In the genomic region with DNA sequence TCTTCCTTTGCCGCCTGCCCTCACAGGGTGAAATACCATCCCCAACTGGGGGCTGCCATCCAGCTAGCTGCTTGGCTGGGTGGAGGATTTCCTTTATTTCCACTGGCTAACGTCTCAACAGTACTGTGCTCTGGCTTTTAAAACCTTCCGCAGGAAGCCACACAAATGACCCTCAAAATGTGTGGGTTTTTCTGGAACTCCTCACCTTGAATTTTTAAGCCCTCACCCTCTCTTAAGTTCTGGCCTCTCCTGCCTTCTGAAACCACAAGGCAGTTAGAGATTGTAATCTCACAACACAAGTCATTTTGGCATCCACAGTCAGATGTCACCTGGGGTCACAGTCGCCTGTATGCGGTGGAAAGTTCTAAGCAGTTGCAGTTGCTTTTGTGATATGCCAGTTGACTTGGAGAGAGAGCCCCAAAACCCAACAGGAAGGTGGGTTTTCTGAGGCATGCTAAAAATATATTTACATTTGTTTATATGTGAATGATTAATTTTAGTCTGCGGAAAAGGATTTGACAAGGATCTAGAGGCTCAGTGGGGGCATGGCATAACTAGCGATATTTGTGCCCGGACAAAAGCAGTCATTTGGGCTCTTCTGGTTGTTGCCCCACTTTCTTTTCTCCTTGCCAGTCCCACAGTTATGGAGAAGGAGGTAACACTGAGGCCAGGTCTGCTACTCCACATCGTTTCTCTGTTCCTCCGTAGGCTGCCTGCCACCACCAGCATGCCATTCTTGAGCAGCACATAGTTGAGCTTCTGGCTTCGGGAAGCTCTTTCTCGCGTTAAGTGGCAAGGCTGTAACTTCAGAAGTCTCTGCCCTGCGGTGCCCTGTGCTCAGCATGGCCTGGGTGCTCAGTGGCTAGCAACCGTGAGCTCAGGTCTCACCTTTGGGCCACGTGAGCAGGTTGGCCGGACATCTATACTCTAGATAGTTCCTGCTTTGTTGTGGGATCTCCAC, we compare ENCODE assay signal across 1 cellular context.
TF ChIP-seq lines count a peak whose summit lies in the region.

No MANE protein-coding gene starts in this region.

TF ChIP-seq in GM23338, 12 proteins besides CTCF, POLR2A, EP300 and RAD21 (continued from another document):
- TF ChIP-seq ZNF114 (CRISPR knock-in tag; IDR thresholded peaks at IDR 0.05) (no peak), CREB1 (CRISPR knock-in tag; IDR thresholded peaks at IDR 0.05; ENCODE audit: low read depth) (no peak), EZH2 (IDR thresholded peaks at IDR 0.05; ENCODE audit: low read depth, unreplicated experiment) (no peak), NANOG (IDR thresholded peaks at IDR 0.05; ENCODE audit: borderline replicate concordance) (no peak)
- TF ChIP-seq, protein P1, sequence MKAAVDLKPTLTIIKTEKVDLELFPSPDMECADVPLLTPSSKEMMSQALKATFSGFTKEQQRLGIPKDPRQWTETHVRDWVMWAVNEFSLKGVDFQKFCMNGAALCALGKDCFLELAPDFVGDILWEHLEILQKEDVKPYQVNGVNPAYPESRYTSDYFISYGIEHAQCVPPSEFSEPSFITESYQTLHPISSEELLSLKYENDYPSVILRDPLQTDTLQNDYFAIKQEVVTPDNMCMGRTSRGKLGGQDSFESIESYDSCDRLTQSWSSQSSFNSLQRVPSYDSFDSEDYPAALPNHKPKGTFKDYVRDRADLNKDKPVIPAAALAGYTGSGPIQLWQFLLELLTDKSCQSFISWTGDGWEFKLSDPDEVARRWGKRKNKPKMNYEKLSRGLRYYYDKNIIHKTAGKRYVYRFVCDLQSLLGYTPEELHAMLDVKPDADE (IDR thresholded peaks at IDR 0.05): no peak
TF ChIP-seq in GM23338: peak in this region for 0.
